ENCODE assay signal across 8 cellular contexts in genomic region chr11:40294343-40294723, GRCh38.
DNase-seq lines count a peak whose midpoint lies in the region; ATAC-seq, FAIRE-seq and TF ChIP-seq lines count a peak whose summit lies in the region.

No MANE protein-coding gene starts in this region.

- no peak overlapping the region for H3K27ac Mint-ChIP-seq in activated T-helper 17 cell treated with anti-CD3 and anti-CD28 coated beads, Interleukin-2, amount 50 U/mL, for 72 hours

- no peak for TF ChIP-seq CTCF in parathyroid adenoma (IDR thresholded peaks at IDR 0.05)
- TF ChIP-seq CTCF in tibial nerve (IDR thresholded peaks at IDR 0.05) = no peak

- H3K27me3 Mint-ChIP-seq in activated T-helper 17 cell treated with anti-CD3 and anti-CD28 coated beads, Interleukin-2, amount 50 U/mL, for 72 hours = peaks cover 11% of the 10 kb centered on the region

- peaks cover 6% of the 10 kb centered on the region for H3K4me1 Mint-ChIP-seq in activated T-helper 17 cell treated with anti-CD3 and anti-CD28 coated beads, Interleukin-2, amount 50 U/mL, for 72 hours

- DNase-seq in GM19239 (ENCODE audit: insufficient read length, low spot score) = no peak
- no peak for DNase-seq in stimulated activated CD4-positive, alpha-beta T cell treated with anti-CD3 and anti-CD28 coated beads, Interleukin-4, amount 100 ng/mL, for 24 hours
- DNase-seq in glomerular visceral epithelial cell (ENCODE audit: extremely low spot score) = no peak
- DNase-seq in tibial nerve (ENCODE audit: low spot score in 2 of 2) = no peak

- FAIRE-seq in GM19239 (lab: Jason Lieb, UNC) = no peak

- no peak overlapping the region for H3K9ac ChIP-seq in parathyroid adenoma

- H3K9me3 ChIP-seq in parathyroid adenoma (ENCODE audit: control insufficient read depth, low read length) (no peaks in the 10 kb centered on the region), tibial nerve (no peaks in the 10 kb centered on the region)

- 70 to 74% methylated on average over 12 to 13 of the region's 13 CpGs for WGBS in tibial nerve, 2 donors

- TF ChIP-seq EP300 in tibial nerve (IDR thresholded peaks at IDR 0.05) = no peak

- H3K4me2 ChIP-seq in parathyroid adenoma (ENCODE audit: low read length) = no peak overlapping the region

- peaks cover 5% of the 10 kb centered on the region for H3K9me3 Mint-ChIP-seq in activated T-helper 17 cell treated with anti-CD3 and anti-CD28 coated beads, Interleukin-2, amount 50 U/mL, for 72 hours

- H3K4me1 ChIP-seq in parathyroid adenoma (no peaks in the 10 kb centered on the region), tibial nerve (peaks cover 0 to 7% (median 3%) of the 10 kb centered on the region in 4 donors)

- H3K36me3 Mint-ChIP-seq in activated T-helper 17 cell treated with anti-CD3 and anti-CD28 coated beads, Interleukin-2, amount 50 U/mL, for 72 hours (ENCODE audit: low read depth) = no peaks in the 10 kb centered on the region

- H3K27ac ChIP-seq in parathyroid adenoma = no peak overlapping the region
- H3K27ac ChIP-seq in tibial nerve = peak overlapping the region in 1 of 4 donors; percentile 94

- H3K4me3 ChIP-seq in parathyroid adenoma (ENCODE audit: low read depth, low read length) (no peak overlapping the region), tibial nerve (peak overlapping the region in 1 of 4 donors; percentile 74)

- no peak for TF ChIP-seq POLR2A in tibial nerve (IDR thresholded peaks at IDR 0.05)

- H3K27me3 ChIP-seq in parathyroid adenoma (ENCODE audit: control insufficient read depth, insufficient read depth, low read length) (no peaks in the 10 kb centered on the region), tibial nerve (no peaks in the 10 kb centered on the region)

- no peaks in the 10 kb centered on the region for H3K79me2 ChIP-seq in parathyroid adenoma

- peak overlapping the region; percentile 81 for H2AFZ ChIP-seq in parathyroid adenoma

- H3K4me3 Mint-ChIP-seq in activated T-helper 17 cell treated with anti-CD3 and anti-CD28 coated beads, Interleukin-2, amount 50 U/mL, for 72 hours = peak overlapping the region; percentile 52

- ATAC-seq in GM19395 (IDR thresholded peaks at IDR 0.05; ENCODE audit: unreplicated experiment) (peak; percentile 19), HG02938 (IDR thresholded peaks at IDR 0.05; ENCODE audit: unreplicated experiment) (peak; percentile 19)
- no peak for ATAC-seq in activated T-helper 17 cell treated with anti-CD3 and anti-CD28 coated beads, Interleukin-2, amount 50 U/mL, for 72 hours (replicated peaks)

- no peaks in the 10 kb centered on the region for H3K36me3 ChIP-seq in parathyroid adenoma (ENCODE audit: control insufficient read depth, insufficient read depth, low read length)
- no peaks in the 10 kb centered on the region for H3K36me3 ChIP-seq in tibial nerve
